7 cellular contexts compared by ENCODE assay signal in genomic region chr11:117843666-117844484, GRCh38. TPM values are rescaled to one million over a fixed set of nuclear protein-coding genes. Genes with fewer than 3 reads are reported as not detected.
A peak's percentile ranks its signal among the peaks of the same experiment; 100 is the strongest.
DNase-seq lines count a peak whose midpoint lies in the region; TF ChIP-seq lines count a peak whose summit lies in the region.

No MANE protein-coding gene starts in this region.

- no peak overlapping the region for H3K27ac ChIP-seq in WERI-Rb-1

- no peak overlapping the region for H3K4me3 Mint-ChIP-seq in brain
- no peak overlapping the region for H3K4me3 Mint-ChIP-seq in immature natural killer cell

- H3K9me3 Mint-ChIP-seq in brain = peaks cover 4 to 17% (median 10%) of the 10 kb centered on the region in 5 experiments
- H3K9me3 Mint-ChIP-seq in immature natural killer cell = no peaks in the 10 kb centered on the region

- H3K4me3 ChIP-seq in WERI-Rb-1 (ENCODE audit: low read depth, low read length) = no peak overlapping the region

- DNase-seq in NCI-H1105 (lab: John Stamatoyannopoulos, UW) = peak; percentile 69
- DNase-seq in WERI-Rb-1 = peak; percentile 77
- DNase-seq in immature natural killer cell = peak; percentile 70 to 77 (median 71)
- peak; percentile 65 to 74 for DNase-seq in stimulated activated CD4-positive, alpha-beta T cell treated with anti-CD3 and anti-CD28 coated beads, Interleukin-15, amount 100 ng/mL, for 1 hour (ENCODE audit: low read depth in 1 of 2, low spot score in 1 of 2)
- no peak for DNase-seq in 8988T

- no peaks in the 10 kb centered on the region for H3K27me3 ChIP-seq in WERI-Rb-1 (ENCODE audit: insufficient read depth, low read depth, severe bottlenecking)

- peaks cover 41% of the 10 kb centered on the region for H3K36me3 Mint-ChIP-seq in brain
- peaks cover 0 to 6% (median 0%) of the 10 kb centered on the region in 3 donors for H3K36me3 Mint-ChIP-seq in immature natural killer cell

- H3K27me3 Mint-ChIP-seq in brain = no peaks in the 10 kb centered on the region
- H3K27me3 Mint-ChIP-seq in immature natural killer cell (ENCODE audit: low read depth in 3 of 3) = peaks cover 1 to 5% (median 3%) of the 10 kb centered on the region in 3 donors

- no peaks in the 10 kb centered on the region for H3K36me3 ChIP-seq in WERI-Rb-1

- H3K27ac Mint-ChIP-seq in brain (peak overlapping the region in 3 of 5 experiments; percentile 51 to 88 (median 77)), immature natural killer cell (no peak overlapping the region)

- H3K4me1 Mint-ChIP-seq in brain = peaks cover 14% of the 10 kb centered on the region
- H3K4me1 Mint-ChIP-seq in immature natural killer cell = peaks cover 0 to 2% of the 10 kb centered on the region in 2 donors

- H3K9me3 ChIP-seq in WERI-Rb-1 (ENCODE audit: severe bottlenecking) = no peaks in the 10 kb centered on the region

- peak; percentile 97 for TF ChIP-seq CTCF in GM12873 (IDR thresholded peaks at IDR 0.05; ENCODE audit: insufficient read depth, low read depth, low read length, missing control alignments)
- peak; percentile 94 for TF ChIP-seq CTCF in WERI-Rb-1 (IDR thresholded peaks at IDR 0.05; ENCODE audit: low read depth, low read length)
- TF ChIP-seq CTCF in brain (conservative IDR thresholded peaks at IDR 0.05) = peak; percentile 96 to 98

RNA-seq across cellular contexts. Expression of gene FXYD2, which starts 19.3 kb away (rescaled TPM):
- 0.63 TPM for polyA plus RNA-seq in brain (ENCODE audit: insufficient read depth, low read depth, low replicate concordance)
- 10 to 100 TPM in 1 of 3 donors, 1 to 10 TPM in 2; 1.3 to 12.0 (median 3.4) TPM for polyA plus RNA-seq in immature natural killer cell

RNA-seq across cellular contexts. Expression of gene FXYD6, which starts 32.6 kb away (rescaled TPM):
- polyA plus RNA-seq in brain (ENCODE audit: insufficient read depth, low read depth, low replicate concordance) (516 TPM), immature natural killer cell (not detected)

RNA-seq across cellular contexts. Expression of gene DSCAML1, which starts 46.9 kb away (rescaled TPM):
- polyA plus RNA-seq in brain (ENCODE audit: insufficient read depth, low read depth, low replicate concordance) (9.6 TPM), immature natural killer cell (not detected)

Comparison
In these comparisons a context has a peak if more than half of its experiments do, and no peak if none do; other contexts are left out.
1. H3K27ac Mint-ChIP-seq: peak in brain (3 of 5); none in immature natural killer cell (0 of 6).
2. RNA of gene FXYD6, which starts 32.6 kb away (polyA plus RNA-seq): 516 TPM in brain (single experiment); not detected in immature natural killer cell; every median in the first group is over 100 times any median in the second.
3. RNA of gene DSCAML1, which starts 46.9 kb away (polyA plus RNA-seq): 9.6 TPM in brain (single experiment); not detected in immature natural killer cell; every median in the first group is over 10 times any median in the second.
4. Peak in every context shown above with its lines, with median percentiles within 50 percentile points of each other: CTCF ChIP-seq.